ENCODE assay signal across 13 cellular contexts in the genomic region with DNA sequence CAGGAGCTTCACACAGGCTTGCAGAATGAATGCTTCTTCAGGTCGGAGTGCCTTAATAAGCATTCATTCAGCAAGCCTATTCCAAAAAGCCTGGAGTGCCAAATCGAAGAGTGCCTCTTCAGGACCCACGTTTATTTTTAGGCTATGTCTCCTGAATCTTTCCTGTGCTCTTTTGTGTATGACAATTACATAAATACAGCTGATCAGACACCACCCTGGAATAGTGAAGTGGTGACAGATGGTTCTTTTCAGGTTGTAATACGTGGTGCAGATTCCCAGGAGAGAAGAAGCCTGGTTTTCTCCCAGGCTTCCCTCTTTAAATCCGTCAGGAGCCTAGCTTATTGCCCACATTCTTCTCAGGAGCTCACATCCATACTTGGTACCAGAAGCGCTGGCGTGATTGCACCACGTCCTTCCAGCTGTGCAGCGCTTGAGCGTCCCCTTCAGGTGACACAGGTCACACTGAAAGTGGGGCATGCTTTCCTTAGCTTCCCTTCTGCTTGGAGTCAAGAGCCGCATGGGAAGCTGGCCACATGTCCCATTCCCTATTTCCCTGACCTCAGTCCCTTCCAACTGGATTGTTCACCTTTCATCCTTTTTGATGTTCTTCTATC.
DNase-seq lines count a peak whose midpoint lies in the region; ATAC-seq and TF ChIP-seq lines count a peak whose summit lies in the region.
"Had no signal": no experiment of that assay in that cellular context is flagged by ENCODE, and none has a peak within 500 bp of the region (broad histone marks: within the 10 kb centered on the region; RNA-seq: fewer than 3 reads in every experiment).

No MANE protein-coding gene starts in this region.

- H3K9me3 Mint-ChIP-seq in mesothelial cell of epicardium: no peaks in the 10 kb centered on the region

- peaks cover 32% of the 10 kb centered on the region for H3K27me3 Mint-ChIP-seq in mesothelial cell of epicardium (ENCODE audit: low read depth)
- H3K27me3 Mint-ChIP-seq: activated CD8-positive, alpha-beta T cell treated with anti-CD3 and anti-CD28 coated beads for 36 hours had no signal

- no peak overlapping the region for H3K27ac Mint-ChIP-seq in mesothelial cell of epicardium
- H3K27ac Mint-ChIP-seq: activated CD8-positive, alpha-beta T cell treated with anti-CD3 and anti-CD28 coated beads for 36 hours had no signal

- ATAC-seq in left ventricle myocardium superior (no peak), GM18511 (IDR thresholded peaks at IDR 0.05; ENCODE audit: unreplicated experiment) (no peak)
- ATAC-seq: activated CD8-positive, alpha-beta T cell treated with anti-CD3 and anti-CD28 coated beads for 36 hours had no signal

- TF ChIP-seq RAD21 in Ishikawa (IDR thresholded peaks at IDR 0.05; ENCODE audit: low read depth): peak; percentile 9; the same call in 1 of the 2 replicates

- no peak overlapping the region for H3K4me3 Mint-ChIP-seq in mesothelial cell of epicardium
- H3K4me3 Mint-ChIP-seq: activated CD8-positive, alpha-beta T cell treated with anti-CD3 and anti-CD28 coated beads for 36 hours had no signal

- H3K36me3 Mint-ChIP-seq in mesothelial cell of epicardium: no peaks in the 10 kb centered on the region

- intact Hi-C loops in left ventricle myocardium superior (cut with micrococcal nuclease): no loop called here

- no peaks in the 10 kb centered on the region for H3K4me1 Mint-ChIP-seq in mesothelial cell of epicardium

- peak; percentile 60 for DNase-seq in D341Med (ENCODE audit: low spot score)
- peak; percentile 32 for DNase-seq in NCI-H69 (lab: John Stamatoyannopoulos, UW)
- DNase-seq in iPS-NIHi11 (ENCODE audit: low spot score): peak; percentile 23
- no peak for DNase-seq in left ventricle myocardium superior
- no peak for DNase-seq in stimulated activated CD4-positive, alpha-beta T cell treated with anti-CD3 and anti-CD28 coated beads, Interleukin-15, amount 100 ng/mL, for 24 hours
- DNase-seq in mesothelial cell of epicardium (ENCODE audit: low spot score in 2 of 2, unreplicated experiment in 2 of 2): no peak
- DNase-seq: activated CD8-positive, alpha-beta T cell treated with anti-CD3 and anti-CD28 coated beads for 36 hours; activated naive CD4-positive, alpha-beta T cell treated with Interleukin-2 at 50 U/mL for 16 hours; HCEC 1CT; head of caudate nucleus; stimulated activated CD8-positive, alpha-beta memory T cell treated with anti-CD3 and anti-CD28 coated beads, Interleukin-4, amount 100 ng/mL, for 48 hours had no signal

- TF ChIP-seq EP300 in Ishikawa (IDR thresholded peaks at IDR 0.05; ENCODE audit: borderline replicate concordance): no peak

- TF ChIP-seq CTCF in mesothelial cell of epicardium (IDR thresholded peaks at IDR 0.05; ENCODE audit: unreplicated experiment): no peak

TF ChIP-seq in Ishikawa, 13 proteins besides CTCF, POLR2A, EP300 and RAD21:
- TF ChIP-seq TCF12 (IDR thresholded peaks at IDR 0.05; ENCODE audit: low read depth) (no peak), TEAD4 (IDR thresholded peaks at IDR 0.05) (no peak), CREB1 (IDR thresholded peaks at IDR 0.05; ENCODE audit: low read depth) (no peak), NFIC (IDR thresholded peaks at IDR 0.05) (no peak), FOXM1 (IDR thresholded peaks at IDR 0.05; ENCODE audit: borderline replicate concordance, low read depth) (no peak), CEBPB (IDR thresholded peaks at IDR 0.05) (no peak), ZBTB7A (IDR thresholded peaks at IDR 0.05; ENCODE audit: low read depth) (no peak), YY1 (IDR thresholded peaks at IDR 0.05; ENCODE audit: low read depth) (no peak)
- TF ChIP-seq, protein P1, sequence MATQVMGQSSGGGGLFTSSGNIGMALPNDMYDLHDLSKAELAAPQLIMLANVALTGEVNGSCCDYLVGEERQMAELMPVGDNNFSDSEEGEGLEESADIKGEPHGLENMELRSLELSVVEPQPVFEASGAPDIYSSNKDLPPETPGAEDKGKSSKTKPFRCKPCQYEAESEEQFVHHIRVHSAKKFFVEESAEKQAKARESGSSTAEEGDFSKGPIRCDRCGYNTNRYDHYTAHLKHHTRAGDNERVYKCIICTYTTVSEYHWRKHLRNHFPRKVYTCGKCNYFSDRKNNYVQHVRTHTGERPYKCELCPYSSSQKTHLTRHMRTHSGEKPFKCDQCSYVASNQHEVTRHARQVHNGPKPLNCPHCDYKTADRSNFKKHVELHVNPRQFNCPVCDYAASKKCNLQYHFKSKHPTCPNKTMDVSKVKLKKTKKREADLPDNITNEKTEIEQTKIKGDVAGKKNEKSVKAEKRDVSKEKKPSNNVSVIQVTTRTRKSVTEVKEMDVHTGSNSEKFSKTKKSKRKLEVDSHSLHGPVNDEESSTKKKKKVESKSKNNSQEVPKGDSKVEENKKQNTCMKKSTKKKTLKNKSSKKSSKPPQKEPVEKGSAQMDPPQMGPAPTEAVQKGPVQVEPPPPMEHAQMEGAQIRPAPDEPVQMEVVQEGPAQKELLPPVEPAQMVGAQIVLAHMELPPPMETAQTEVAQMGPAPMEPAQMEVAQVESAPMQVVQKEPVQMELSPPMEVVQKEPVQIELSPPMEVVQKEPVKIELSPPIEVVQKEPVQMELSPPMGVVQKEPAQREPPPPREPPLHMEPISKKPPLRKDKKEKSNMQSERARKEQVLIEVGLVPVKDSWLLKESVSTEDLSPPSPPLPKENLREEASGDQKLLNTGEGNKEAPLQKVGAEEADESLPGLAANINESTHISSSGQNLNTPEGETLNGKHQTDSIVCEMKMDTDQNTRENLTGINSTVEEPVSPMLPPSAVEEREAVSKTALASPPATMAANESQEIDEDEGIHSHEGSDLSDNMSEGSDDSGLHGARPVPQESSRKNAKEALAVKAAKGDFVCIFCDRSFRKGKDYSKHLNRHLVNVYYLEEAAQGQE (IDR thresholded peaks at IDR 0.05; ENCODE audit: low read depth): no peak

Comparison
In these comparisons a context has a peak if more than half of its experiments do, and no peak if none do; other contexts are left out.
1. DNase-seq: peak in D341Med (single experiment), NCI-H69 (single experiment) and iPS-NIHi11 (single experiment); none in left ventricle myocardium superior (single experiment), stimulated activated CD4-positive, alpha-beta T cell treated with anti-CD3 and anti-CD28 coated beads, Interleukin-15, amount 100 ng/mL, for 24 hours (single experiment) and mesothelial cell of epicardium (0 of 2).